ENCODE assay signal across 21 cellular contexts in genomic region chr17:13353590-13353989, GRCh38.
DNase-seq lines count a peak whose midpoint lies in the region; ATAC-seq, FAIRE-seq and TF ChIP-seq lines count a peak whose summit lies in the region.
"Had no signal": no experiment of that assay in that cellular context is flagged by ENCODE, and none has a peak within 500 bp of the region (broad histone marks: within the 10 kb centered on the region; RNA-seq: fewer than 3 reads in every experiment).

No MANE protein-coding gene starts in this region.

- H3K36me3 ChIP-seq in astrocyte (ENCODE audit: insufficient read depth, low read length) (no peaks in the 10 kb centered on the region), heart left ventricle (no peaks in the 10 kb centered on the region)

- POLR2A ChIA-PET in WTC11 (lab: Charles Lee) = no interaction called here

- peak overlapping the region; percentile 69 for H3K27ac Mint-ChIP-seq in astrocyte (ENCODE audit: unreplicated experiment)
- no peak overlapping the region for H3K27ac Mint-ChIP-seq in activated naive CD4-positive, alpha-beta T cell treated with anti-CD3 and anti-CD28 coated beads, Interleukin-2, amount 50 U/mL, for 72 hours
- no peak overlapping the region for H3K27ac Mint-ChIP-seq in WTC11
- H3K27ac Mint-ChIP-seq: activated CD8-positive, alpha-beta T cell treated with anti-CD3 and anti-CD28 coated beads, Interleukin-2, amount 10 ng/mL, durations not matched to agents 7 days and 5 days had no signal

- CTCF ChIA-PET in WTC11 (lab: Charles Lee) = interaction anchor here (0.6 kb wide), 1 partner anchor 1737 kb away, joined by 3 read pairs; no protein-coding TSS in a partner anchor

- H3K27me3 Mint-ChIP-seq in astrocyte (ENCODE audit: low read depth, unreplicated experiment) = no peaks in the 10 kb centered on the region
- no peaks in the 10 kb centered on the region for H3K27me3 Mint-ChIP-seq in WTC11 (ENCODE audit: low read depth)

- DNase-seq in HCEC 1CT (peak; percentile 61), astrocyte (ENCODE audit: low read depth) (peak; percentile 75), heart left ventricle (peak; percentile 20 to 63 (median 55)), retinal pigment epithelial cell (ENCODE audit: low read depth) (peak; percentile 82), WTC11 (ENCODE audit: low spot score) (no peak), NCI-H526 (lab: John Stamatoyannopoulos, UW) (no peak)
- DNase-seq in activated naive CD4-positive, alpha-beta T cell treated with anti-CD3 and anti-CD28 coated beads, Interleukin-2, amount 50 U/mL, for 72 hours (ENCODE audit: low spot score in 2 of 2) = no peak
- DNase-seq: activated CD4-positive, CD25-positive, alpha-beta regulatory T cell; activated CD8-positive, alpha-beta T cell treated with anti-CD3 and anti-CD28 coated beads, Interleukin-2, amount 10 ng/mL, durations not matched to agents 7 days and 5 days; COR-L47; effector CD4-positive, alpha-beta T cell; hypothalamus; NCI-H1417 treated with DMSO at 0.1 percent for 48 hours; NCI-H2171; NCI-H748 treated with DMSO at 0.1 percent for 48 hours; OCI-M1; SIG-M5; stimulated activated CD4-positive, alpha-beta T cell treated with anti-CD3 and anti-CD28 coated beads, Interleukin-2, amount 100 ng/mL, for 24 hours; T-helper 2 cell had no signal

- H3K27me3 ChIP-seq in astrocyte (ENCODE audit: insufficient read depth, low read length) (no peaks in the 10 kb centered on the region), heart left ventricle (no peaks in the 10 kb centered on the region)

- H3K4me1 Mint-ChIP-seq in astrocyte (ENCODE audit: low read depth, unreplicated experiment) (peaks cover 34% of the 10 kb centered on the region), WTC11 (peaks cover 5% of the 10 kb centered on the region; the same call in 1 of the 2 replicates)
- H3K4me1 Mint-ChIP-seq: central memory CD8-positive, alpha-beta T cell had no signal

- H3K9me3 Mint-ChIP-seq in astrocyte (ENCODE audit: unreplicated experiment) = peaks cover 4% of the 10 kb centered on the region
- peaks cover 0 to 10% of the 10 kb centered on the region in 2 donors for H3K9me3 Mint-ChIP-seq in activated naive CD4-positive, alpha-beta T cell treated with anti-CD3 and anti-CD28 coated beads, Interleukin-2, amount 50 U/mL, for 72 hours
- H3K9me3 Mint-ChIP-seq in WTC11 = peaks cover 8% of the 10 kb centered on the region
- H3K9me3 Mint-ChIP-seq: central memory CD8-positive, alpha-beta T cell had no signal

- TF ChIP-seq POLR2A in heart left ventricle (IDR thresholded peaks at IDR 0.05) = no peak

- H4K20me1 ChIP-seq in astrocyte (ENCODE audit: insufficient read depth, low read length) = no peaks in the 10 kb centered on the region

- H3K4me1 ChIP-seq in astrocyte (ENCODE audit: insufficient read depth, low read length) (peaks cover 23% of the 10 kb centered on the region), heart left ventricle (peaks cover 0 to 11% (median 0%) of the 10 kb centered on the region in 12 donors)

- peak overlapping the region; percentile 36 for H3K4me2 ChIP-seq in astrocyte (ENCODE audit: low read length)

- H3K9ac ChIP-seq in astrocyte (ENCODE audit: low read length) = no peak overlapping the region

- no peak overlapping the region for H3K4me3 ChIP-seq in astrocyte (ENCODE audit: insufficient read depth, low read depth, low read length)
- no peak overlapping the region for H3K4me3 ChIP-seq in heart left ventricle
- no peak overlapping the region for H3K4me3 ChIP-seq in retinal pigment epithelial cell (ENCODE audit: low read length)

- H2AFZ ChIP-seq in astrocyte (ENCODE audit: low read depth, low read length) = peak overlapping the region; percentile 57

- 20 to 40% (median 27%) methylated on average over 5 of the region's 5 CpGs for WGBS in heart left ventricle, 4 donors

- peaks cover 4% of the 10 kb centered on the region for H3K36me3 Mint-ChIP-seq in astrocyte (ENCODE audit: low read depth, unreplicated experiment)
- H3K36me3 Mint-ChIP-seq in activated naive CD4-positive, alpha-beta T cell treated with anti-CD3 and anti-CD28 coated beads, Interleukin-2, amount 50 U/mL, for 72 hours = peaks cover 0 to 11% of the 10 kb centered on the region in 2 donors
- H3K36me3 Mint-ChIP-seq in WTC11 = no peaks in the 10 kb centered on the region; the same call in 1 of the 2 replicates

- H3K79me2 ChIP-seq in astrocyte (ENCODE audit: insufficient read depth, low read length) = no peaks in the 10 kb centered on the region

- ATAC-seq in heart left ventricle (peak; percentile 64 to 83 (median 72)), WTC11 (no peak)
- no peak for ATAC-seq in activated naive CD4-positive, alpha-beta T cell treated with anti-CD3 and anti-CD28 coated beads, Interleukin-2, amount 50 U/mL, for 72 hours
- ATAC-seq: activated CD8-positive, alpha-beta T cell treated with anti-CD3 and anti-CD28 coated beads, Interleukin-2, amount 10 ng/mL, durations not matched to agents 7 days and 5 days; sciatic nerve had no signal

- peak; percentile 62 for FAIRE-seq in astrocyte (lab: Jason Lieb, UNC)

- H3K9me3 ChIP-seq in astrocyte (ENCODE audit: insufficient read depth, low read depth, low read length) = no peaks in the 10 kb centered on the region
- no peaks in the 10 kb centered on the region for H3K9me3 ChIP-seq in heart left ventricle

- H3K27ac ChIP-seq in astrocyte (ENCODE audit: low read depth, low read length) = peak overlapping the region; percentile 31
- peak overlapping the region in 1 of 12 donors; percentile 52 for H3K27ac ChIP-seq in heart left ventricle

- peak overlapping the region; percentile 20 for H3K4me3 Mint-ChIP-seq in astrocyte (ENCODE audit: unreplicated experiment)
- no peak overlapping the region for H3K4me3 Mint-ChIP-seq in WTC11
- H3K4me3 Mint-ChIP-seq: activated CD8-positive, alpha-beta T cell treated with anti-CD3 and anti-CD28 coated beads, Interleukin-2, amount 10 ng/mL, durations not matched to agents 7 days and 5 days; central memory CD8-positive, alpha-beta T cell had no signal

- intact Hi-C loops in heart left ventricle (cut with DNase I) = loop anchor here in 2 of 10 donors (5.0 to 10.0 kb wide), 2 partner anchors 61 to 64 kb away; no protein-coding TSS in a partner anchor

- TF ChIP-seq CTCF in astrocyte (IDR thresholded peaks at IDR 0.05; ENCODE audit: insufficient read depth, low read depth, low read length) (no peak), heart left ventricle (IDR thresholded peaks at IDR 0.05) (no peak), retinal pigment epithelial cell (conservative IDR thresholded peaks at IDR 0.05; ENCODE audit: low read depth, low read length) (no peak), WTC11 (IDR thresholded peaks at IDR 0.05) (no peak)

TF ChIP-seq in WTC11, 78 proteins besides CTCF, POLR2A, EP300 and RAD21:
- TF ChIP-seq IRF2 (CRISPR knock-in tag; IDR thresholded peaks at IDR 0.05; ENCODE audit: borderline replicate concordance, low read depth) (no peak), EMX1 (CRISPR knock-in tag; IDR thresholded peaks at IDR 0.05) (no peak), MXD4 (CRISPR knock-in tag; IDR thresholded peaks at IDR 0.05; ENCODE audit: borderline replicate concordance) (no peak), MYBL2 (CRISPR knock-in tag; IDR thresholded peaks at IDR 0.05) (no peak), SOX15 (CRISPR knock-in tag; IDR thresholded peaks at IDR 0.05) (no peak), ZNF317 (CRISPR knock-in tag; IDR thresholded peaks at IDR 0.05; ENCODE audit: borderline replicate concordance, low read depth) (no peak), ATF3 (CRISPR knock-in tag; conservative IDR thresholded peaks at IDR 0.05) (no peak), ZNF532 (CRISPR knock-in tag; IDR thresholded peaks at IDR 0.05; ENCODE audit: borderline replicate concordance) (no peak), PRRX2 (CRISPR knock-in tag; IDR thresholded peaks at IDR 0.05) (no peak), ZNF416 (CRISPR knock-in tag; IDR thresholded peaks at IDR 0.05) (no peak), RELA (CRISPR knock-in tag; IDR thresholded peaks at IDR 0.05; ENCODE audit: borderline replicate concordance) (no peak), ZNF121 (CRISPR knock-in tag; IDR thresholded peaks at IDR 0.05) (no peak)
TF ChIP-seq in WTC11: peak in this region for 0.

Comparison
In these comparisons a context has a peak if more than half of its experiments do, and no peak if none do; other contexts are left out.
1. DNase-seq: peak in HCEC 1CT (single experiment), astrocyte (single experiment), heart left ventricle (5 of 5) and retinal pigment epithelial cell (single experiment); none in activated naive CD4-positive, alpha-beta T cell treated with anti-CD3 and anti-CD28 coated beads, Interleukin-2, amount 50 U/mL, for 72 hours (0 of 2), WTC11 (single experiment) and NCI-H526 (0 of 2).
2. ATAC-seq: peak in heart left ventricle (4 of 4); none in activated naive CD4-positive, alpha-beta T cell treated with anti-CD3 and anti-CD28 coated beads, Interleukin-2, amount 50 U/mL, for 72 hours (0 of 2) and WTC11 (single experiment).